In the genomic region with DNA sequence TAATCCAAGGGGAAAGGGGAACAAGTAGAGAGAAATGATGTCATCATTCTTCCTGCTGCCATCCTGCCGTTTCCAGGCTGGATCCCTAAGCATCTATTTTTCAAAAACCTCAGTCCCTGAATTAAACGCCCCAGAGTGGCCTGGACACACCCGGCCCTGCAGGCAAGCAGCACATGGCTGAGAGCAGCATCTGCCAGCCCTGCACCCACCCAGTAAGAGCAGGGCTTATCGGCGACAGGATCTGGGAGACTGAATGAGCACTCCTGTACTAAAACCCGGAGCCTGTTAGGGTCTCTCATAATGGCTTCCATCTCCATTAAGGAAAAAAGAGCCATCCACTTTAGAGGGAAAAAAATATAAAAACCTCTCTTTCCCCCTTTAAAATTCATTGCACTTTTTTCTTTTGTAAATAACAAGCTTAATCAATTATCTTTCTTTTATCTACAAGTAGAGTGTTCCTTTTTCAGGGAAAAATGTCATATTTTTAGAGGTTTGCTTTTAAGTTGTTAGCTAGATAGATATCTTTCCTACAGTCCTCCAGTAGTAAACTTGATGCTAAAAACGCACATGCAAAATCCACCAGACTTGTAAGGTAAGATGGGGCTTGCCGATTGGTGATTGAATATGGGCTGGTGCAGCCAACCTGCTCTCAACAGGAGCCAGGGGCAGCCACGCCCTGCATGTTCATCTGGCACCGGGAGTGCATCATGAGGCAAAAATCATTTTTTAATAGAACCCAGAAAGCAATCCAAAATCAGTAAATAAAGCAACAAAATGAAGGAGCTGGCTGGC, we compare ENCODE assay signal across 26 cellular contexts.
DNase-seq lines count a peak whose midpoint lies in the region; ATAC-seq and TF ChIP-seq lines count a peak whose summit lies in the region.
"Had no signal": no experiment of that assay in that cellular context is flagged by ENCODE, and none has a peak within 500 bp of the region (broad histone marks: within the 10 kb centered on the region; RNA-seq: fewer than 3 reads in every experiment).

No MANE protein-coding gene starts in this region.

- H3K27me3 Mint-ChIP-seq in activated CD8-positive, alpha-beta memory T cell treated with anti-CD3 and anti-CD28 coated beads, Interleukin-2, amount 10 ng/mL, durations not matched to agents 7 days and 5 days = no peaks in the 10 kb centered on the region
- H3K27me3 Mint-ChIP-seq in activated T-cell treated with anti-CD3 and anti-CD28 coated beads, Interleukin-2, amount 50 U/mL, for 24 hours = peaks cover 5% of the 10 kb centered on the region

- no peaks in the 10 kb centered on the region for H3K9me3 ChIP-seq in WERI-Rb-1 (ENCODE audit: severe bottlenecking)
- H3K9me3 ChIP-seq: upper lobe of right lung had no signal

- no peaks in the 10 kb centered on the region for H3K36me3 ChIP-seq in WERI-Rb-1
- H3K36me3 ChIP-seq: breast epithelium, SJCRH30, upper lobe of right lung had no signal

- H3K27ac Mint-ChIP-seq in activated CD8-positive, alpha-beta memory T cell treated with anti-CD3 and anti-CD28 coated beads, Interleukin-2, amount 10 ng/mL, durations not matched to agents 7 days and 5 days = no peak overlapping the region
- no peak overlapping the region for H3K27ac Mint-ChIP-seq in activated T-cell treated with anti-CD3 and anti-CD28 coated beads, Interleukin-2, amount 50 U/mL, for 24 hours
- H3K27ac Mint-ChIP-seq: activated naive CD4-positive, alpha-beta T cell treated with anti-CD3 and anti-CD28 coated beads for 36 hours; activated T-cell treated with anti-CD3 and anti-CD28 coated beads, Interleukin-2, amount 50 U/mL, for 72 hours; T-helper 1 cell treated with Interleukin-12 subunit alpha and Interleukin-12 subunit beta and Interleukin-4 antibody, amounts not matched to agents 30 μg/mL and 1 μg/mL, for 36 hours had no signal

- H3K27ac ChIP-seq in WERI-Rb-1 = no peak overlapping the region; the same call in 1 of the 2 replicates
- H3K27ac ChIP-seq: breast epithelium, SJCRH30, upper lobe of right lung had no signal

- TF ChIP-seq CTCF in WERI-Rb-1 (IDR thresholded peaks at IDR 0.05; ENCODE audit: low read depth, low read length) = no peak

- ATAC-seq in activated CD8-positive, alpha-beta memory T cell treated with anti-CD3 and anti-CD28 coated beads, Interleukin-2, amount 10 ng/mL, durations not matched to agents 7 days and 5 days = no peak
- ATAC-seq in HG02610 (IDR thresholded peaks at IDR 0.05; ENCODE audit: unreplicated experiment) = no peak
- ATAC-seq: activated T-cell treated with anti-CD3 and anti-CD28 coated beads, Interleukin-2, amount 50 U/mL, for 72 hours; left colon; Panc1; upper lobe of right lung had no signal

- no peak overlapping the region for H3K4me3 ChIP-seq in WERI-Rb-1 (ENCODE audit: low read depth, low read length)
- H3K4me3 ChIP-seq: breast epithelium, SJCRH30, upper lobe of right lung had no signal

- DNase-seq in activated CD8-positive, alpha-beta memory T cell treated with anti-CD3 and anti-CD28 coated beads for 24 hours = peak; percentile 13
- no peak for DNase-seq in activated CD8-positive, alpha-beta memory T cell treated with anti-CD3 and anti-CD28 coated beads, Interleukin-2, amount 10 ng/mL, durations not matched to agents 7 days and 5 days
- DNase-seq in NCI-H2171 treated with DMSO at 0.1 percent for 48 hours (lab: John Stamatoyannopoulos, UW) (peak; percentile 83), WERI-Rb-1 (peak; percentile 87), AG08396 (ENCODE audit: low spot score) (no peak)
- DNase-seq in activated T-cell treated with anti-CD3 and anti-CD28 coated beads, Interleukin-2, amount 50 U/mL, for 1 hour = no peak
- no peak for DNase-seq in activated T-cell treated with anti-CD3 and anti-CD28 coated beads, Interleukin-2, amount 50 U/mL, for 24 hours
- DNase-seq: ACHN; activated CD4-positive, alpha-beta T cell treated with anti-CD3 and anti-CD28 coated beads for 4 hours; activated naive CD4-positive, alpha-beta T cell treated with anti-CD3 and anti-CD28 coated beads for 36 hours; activated T-cell treated with anti-CD3 and anti-CD28 coated beads, Interleukin-2, amount 50 U/mL, for 72 hours; C1 segment of cervical spinal cord; effector memory CD4-positive, alpha-beta T cell; erythroblast; foreskin fibroblast; HCEC 1CT; left colon; mesenchymal stem cell; SJCRH30; small intestine; stimulated activated CD4-positive, alpha-beta T cell treated with anti-CD3 and anti-CD28 coated beads, Interleukin-2, amount 100 ng/mL, for 24 hours; upper lobe of right lung had no signal

- H3K4me3 Mint-ChIP-seq in activated CD8-positive, alpha-beta memory T cell treated with anti-CD3 and anti-CD28 coated beads, Interleukin-2, amount 10 ng/mL, durations not matched to agents 7 days and 5 days = no peak overlapping the region
- H3K4me3 Mint-ChIP-seq in activated T-cell treated with anti-CD3 and anti-CD28 coated beads, Interleukin-2, amount 50 U/mL, for 24 hours = no peak overlapping the region
- H3K4me3 Mint-ChIP-seq: activated naive CD4-positive, alpha-beta T cell treated with anti-CD3 and anti-CD28 coated beads for 36 hours; activated T-cell treated with anti-CD3 and anti-CD28 coated beads, Interleukin-2, amount 50 U/mL, for 72 hours; T-helper 1 cell treated with Interleukin-12 subunit alpha and Interleukin-12 subunit beta and Interleukin-4 antibody, amounts not matched to agents 30 μg/mL and 1 μg/mL, for 36 hours had no signal

- H3K36me3 Mint-ChIP-seq in activated CD8-positive, alpha-beta memory T cell treated with anti-CD3 and anti-CD28 coated beads, Interleukin-2, amount 10 ng/mL, durations not matched to agents 7 days and 5 days = no peaks in the 10 kb centered on the region
- no peaks in the 10 kb centered on the region for H3K36me3 Mint-ChIP-seq in activated T-cell treated with anti-CD3 and anti-CD28 coated beads, Interleukin-2, amount 50 U/mL, for 24 hours (ENCODE audit: low read depth)

- H3K4me1 Mint-ChIP-seq in activated CD8-positive, alpha-beta memory T cell treated with anti-CD3 and anti-CD28 coated beads, Interleukin-2, amount 10 ng/mL, durations not matched to agents 7 days and 5 days = no peaks in the 10 kb centered on the region
- H3K4me1 Mint-ChIP-seq in activated T-cell treated with anti-CD3 and anti-CD28 coated beads, Interleukin-2, amount 50 U/mL, for 24 hours (ENCODE audit: low read depth) = no peaks in the 10 kb centered on the region

- H3K9me3 Mint-ChIP-seq in activated CD8-positive, alpha-beta memory T cell treated with anti-CD3 and anti-CD28 coated beads, Interleukin-2, amount 10 ng/mL, durations not matched to agents 7 days and 5 days (ENCODE audit: low read depth) = no peaks in the 10 kb centered on the region
- peaks cover 4% of the 10 kb centered on the region for H3K9me3 Mint-ChIP-seq in activated T-cell treated with anti-CD3 and anti-CD28 coated beads, Interleukin-2, amount 50 U/mL, for 24 hours
- H3K9me3 Mint-ChIP-seq: T-helper 1 cell treated with Interleukin-12 subunit alpha and Interleukin-12 subunit beta and Interleukin-4 antibody, amounts not matched to agents 30 μg/mL and 1 μg/mL, for 36 hours had no signal

- CTCF ChIA-PET in activated CD8-positive, alpha-beta memory T cell treated with anti-CD3 and anti-CD28 coated beads, Interleukin-2, amount 10 ng/mL, durations not matched to agents 7 days and 5 days (lab: Charles Lee) = no interaction called here

- no peaks in the 10 kb centered on the region for H3K27me3 ChIP-seq in WERI-Rb-1 (ENCODE audit: insufficient read depth, low read depth, severe bottlenecking)
- H3K27me3 ChIP-seq: breast epithelium, SJCRH30, upper lobe of right lung had no signal

Comparison
In these comparisons a context has a peak if more than half of its experiments do, and no peak if none do; other contexts are left out.
1. DNase-seq: peak in activated CD8-positive, alpha-beta memory T cell treated with anti-CD3 and anti-CD28 coated beads for 24 hours (single experiment), NCI-H2171 treated with DMSO at 0.1 percent for 48 hours (single experiment) and WERI-Rb-1 (single experiment); none in activated CD8-positive, alpha-beta memory T cell treated with anti-CD3 and anti-CD28 coated beads, Interleukin-2, amount 10 ng/mL, durations not matched to agents 7 days and 5 days (single experiment), activated T-cell treated with anti-CD3 and anti-CD28 coated beads, Interleukin-2, amount 50 U/mL, for 1 hour (single experiment), AG08396 (single experiment) and activated T-cell treated with anti-CD3 and anti-CD28 coated beads, Interleukin-2, amount 50 U/mL, for 24 hours (single experiment).